Comparison of ENCODE assay signal across 11 cellular contexts in genomic region chr22:43042101-43042780, GRCh38. TPM values are rescaled to one million over a fixed set of nuclear protein-coding genes. Genes with fewer than 3 reads are reported as not detected.
DNase-seq lines count a peak whose midpoint lies in the region; ATAC-seq and TF ChIP-seq lines count a peak whose summit lies in the region.
"Had no signal": no experiment of that assay in that cellular context is flagged by ENCODE, and none has a peak within 500 bp of the region (broad histone marks: within the 10 kb centered on the region; RNA-seq: fewer than 3 reads in every experiment).

No MANE protein-coding gene starts in this region.

- no peak for ATAC-seq in natural killer cell
- ATAC-seq in HG03095 (IDR thresholded peaks at IDR 0.05; ENCODE audit: unreplicated experiment), result no peak

- H3K4me3 Mint-ChIP-seq in brain (no peak overlapping the region), natural killer cell (no peak overlapping the region)
- H3K4me3 Mint-ChIP-seq: CD8-positive, alpha-beta memory T cell; naive B cell had no signal

- H3K27me3 ChIP-seq in prostate gland (replicated peaks; ENCODE audit: insufficient read depth) (no peaks in the 10 kb centered on the region), ovary (no peaks in the 10 kb centered on the region)
- H3K27me3 ChIP-seq: esophagus squamous epithelium had no signal

- no peaks in the 10 kb centered on the region for H3K9me3 ChIP-seq in HEK293 (ENCODE audit: control insufficient read depth, insufficient read depth, low read depth, low read length)
- no peaks in the 10 kb centered on the region for H3K9me3 ChIP-seq in prostate gland
- H3K9me3 ChIP-seq in ovary, result no peaks in the 10 kb centered on the region
- H3K9me3 ChIP-seq: esophagus squamous epithelium had no signal

- no peaks in the 10 kb centered on the region for H3K27me3 Mint-ChIP-seq in brain
- no peaks in the 10 kb centered on the region for H3K27me3 Mint-ChIP-seq in natural killer cell (ENCODE audit: low read depth in 2 of 2)
- H3K27me3 Mint-ChIP-seq: CD8-positive, alpha-beta memory T cell; naive B cell had no signal

- intact Hi-C loops in prostate gland (cut with DNase I), result no loop called here
- intact Hi-C loops in natural killer cell (cut with micrococcal nuclease), result no loop called here
- intact Hi-C loops in ovary (cut with DNase I), result no loop called here

- H3K36me3 ChIP-seq in HEK293 (ENCODE audit: control insufficient read depth in 2 of 2, insufficient read depth in 1 of 2, low read length in 2 of 2) (no peaks in the 10 kb centered on the region), prostate gland (no peaks in the 10 kb centered on the region), ovary (no peaks in the 10 kb centered on the region)
- H3K36me3 ChIP-seq: esophagus squamous epithelium had no signal

- TF ChIP-seq EP300 in ovary (IDR thresholded peaks at IDR 0.05), result no peak

- CTCF ChIA-PET in HEK293 (lab: Yijun Ruan, JAX), result interaction anchor here (2.5 kb wide), 1 partner anchor 18 kb away, joined by 10 read pairs; no protein-coding TSS in a partner anchor

- H3K4me1 ChIP-seq in HEK293 (ENCODE audit: control insufficient read depth, insufficient read depth, low read length), result no peaks in the 10 kb centered on the region
- H3K4me1 ChIP-seq in prostate gland (replicated peaks), result peaks cover 6% of the 10 kb centered on the region
- H3K4me1 ChIP-seq in ovary (ENCODE audit: insufficient read depth), result no peaks in the 10 kb centered on the region

- H3K36me3 Mint-ChIP-seq in brain (peaks cover 25% of the 10 kb centered on the region), natural killer cell (no peaks in the 10 kb centered on the region)
- H3K36me3 Mint-ChIP-seq: naive B cell had no signal

- H3K27ac Mint-ChIP-seq in brain (peak overlapping the region in 4 of 5 experiments; percentile 32 to 82 (median 62)), natural killer cell (no peak overlapping the region)

- no peak overlapping the region for H3K4me3 ChIP-seq in HEK293 (ENCODE audit: low read depth, low read length)
- H3K4me3 ChIP-seq in prostate gland, result no peak overlapping the region
- H3K4me3 ChIP-seq in ovary, result no peak overlapping the region
- H3K4me3 ChIP-seq: esophagus squamous epithelium had no signal

- TF ChIP-seq POLR2A in prostate gland (IDR thresholded peaks at IDR 0.05) (no peak), ovary (IDR thresholded peaks at IDR 0.05) (no peak)

- H3K4me1 Mint-ChIP-seq in brain (peaks cover 7% of the 10 kb centered on the region), natural killer cell (peaks cover 0 to 5% of the 10 kb centered on the region in 2 donors)
- H3K4me1 Mint-ChIP-seq: CD8-positive, alpha-beta memory T cell; naive B cell had no signal

- no peak overlapping the region for H3K27ac ChIP-seq in HEK293 (ENCODE audit: extremely low read depth, low read depth, low read length)
- peak overlapping the region; percentile 70 to 85 for H3K27ac ChIP-seq in prostate gland
- no peak overlapping the region for H3K27ac ChIP-seq in ovary

- 23% methylated on average over 20 of the region's 20 CpGs for WGBS in prostate gland
- 51 to 78% (median 65%) methylated on average over 20 of the region's 20 CpGs for WGBS in ovary, 3 donors

- POLR2A ChIA-PET in HEK293 (lab: Yijun Ruan, JAX), result no interaction called here

- peak; percentile 93 for DNase-seq in NCI-H2196 treated with DMSO at 0.1 percent for 48 hours (lab: John Stamatoyannopoulos, UW; ENCODE audit: unreplicated experiment)
- DNase-seq in prostate gland (ENCODE audit: low spot score), result peak; percentile 77
- DNase-seq in natural killer cell, result no peak
- DNase-seq in activated CD8-positive, alpha-beta memory T cell treated with anti-CD3 and anti-CD28 coated beads, Interleukin-2, amount 50 U/mL, for 4 hours, result no peak
- DNase-seq in ovary, result no peak
- DNase-seq: CD8-positive, alpha-beta memory T cell; esophagus squamous epithelium; naive B cell had no signal

- H3K9me3 Mint-ChIP-seq in brain (peaks cover 0 to 4% (median 0%) of the 10 kb centered on the region in 5 experiments), natural killer cell (no peaks in the 10 kb centered on the region)
- H3K9me3 Mint-ChIP-seq: CD8-positive, alpha-beta memory T cell; naive B cell had no signal

- TF ChIP-seq CTCF in HEK293 (tag by site-specific recombination; IDR thresholded peaks at IDR 0.05) (no peak), brain (conservative IDR thresholded peaks at IDR 0.05) (no peak), prostate gland (IDR thresholded peaks at IDR 0.05) (no peak), natural killer cell (IDR thresholded peaks at IDR 0.05) (no peak), ovary (IDR thresholded peaks at IDR 0.05) (no peak)

TF ChIP-seq in HEK293, 187 proteins besides CTCF, POLR2A, EP300 and RAD21:
- TF ChIP-seq ZIC2 (tag by site-specific recombination; IDR thresholded peaks at IDR 0.05) (peak; percentile 95), ZEB2 (tag by site-specific recombination; IDR thresholded peaks at IDR 0.05) (no peak), ZNF341 (tag by site-specific recombination; IDR thresholded peaks at IDR 0.05; ENCODE audit: low read depth) (peak; percentile 62), GLIS1 (tag by site-specific recombination; IDR thresholded peaks at IDR 0.05) (peak; percentile 93), GLIS2 (tag by site-specific recombination; IDR thresholded peaks at IDR 0.05) (0 out of 2 replicates have a peak, but pooled peaks have one; percentile 36)

RNA-seq across cellular contexts. Expression of gene PACSIN2, which starts 27.3 kb away (rescaled TPM):
- polyA plus RNA-seq in brain (ENCODE audit: insufficient read depth, low read depth, low replicate concordance) (87.7 TPM), ovary (10 to 100 TPM; 30.9 to 48.4 TPM)
- total RNA-seq in prostate gland (10 to 100 TPM; 78.0 to 87.1 TPM), natural killer cell (10 to 100 TPM; 37.1 to 48.5 (median 47.6) TPM), ovary (10 to 100 TPM; 25.5 to 60.0 (median 48.0) TPM)

RNA-seq across cellular contexts. Expression of gene TTLL1, which starts 47.0 kb away (rescaled TPM):
- polyA plus RNA-seq in brain (ENCODE audit: insufficient read depth, low read depth, low replicate concordance) (39.9 TPM), ovary (10 to 100 TPM in 1 of 2 donors, 1 to 10 TPM in 1; 5.5 to 13.7 TPM)
- total RNA-seq in prostate gland (10 to 100 TPM in 1 of 2 donors, 1 to 10 TPM in 1; 8.8 to 22.3 TPM), natural killer cell (1 to 10 TPM; 4.4 to 6.5 (median 6.0) TPM), ovary (1 to 10 TPM; 1.3 to 10.0 (median 7.2) TPM)

Comparison
In these comparisons a context has a peak if more than half of its experiments do, and no peak if none do; other contexts are left out.
1. H3K27ac ChIP-seq: peak in prostate gland (2 of 2); none in HEK293 (single experiment) and ovary (0 of 2).
2. DNase-seq: peak in NCI-H2196 treated with DMSO at 0.1 percent for 48 hours (single experiment) and prostate gland (single experiment); none in natural killer cell (single experiment), activated CD8-positive, alpha-beta memory T cell treated with anti-CD3 and anti-CD28 coated beads, Interleukin-2, amount 50 U/mL, for 4 hours (single experiment) and ovary (0 of 5).
3. H3K27ac Mint-ChIP-seq: peak in brain (4 of 5); none in natural killer cell (0 of 2).